In the genomic region with DNA sequence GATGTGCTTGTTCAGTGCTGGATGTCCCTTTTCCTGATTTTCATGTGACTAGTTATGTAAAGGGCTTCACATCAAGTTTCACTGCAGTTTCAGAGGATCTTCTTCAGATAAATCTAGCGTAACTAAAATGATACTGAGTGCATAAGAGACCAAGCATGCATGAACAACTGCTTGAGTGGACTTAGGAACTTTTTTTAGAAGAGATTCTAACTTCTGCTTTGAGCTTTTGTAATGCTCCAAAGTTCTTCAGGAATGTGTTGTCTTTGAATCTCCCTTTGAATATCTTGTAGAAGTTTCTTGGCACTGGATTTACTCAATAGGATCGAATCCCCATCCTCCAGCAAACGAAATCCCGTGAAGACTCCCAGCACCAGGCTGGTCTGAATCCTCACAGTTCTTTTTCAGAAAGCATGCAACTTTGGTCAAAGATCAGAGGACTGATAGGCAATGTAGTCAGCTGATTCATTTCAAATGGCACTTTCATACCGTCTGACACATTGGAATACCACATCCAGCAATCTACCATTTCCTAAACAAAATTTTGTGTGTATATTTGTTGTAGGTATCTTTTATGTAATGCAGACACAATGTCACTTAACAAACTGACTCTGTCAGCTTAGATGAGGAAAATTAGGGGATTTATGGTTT, we compare ENCODE assay signal across 22 cellular contexts.
"Had no signal": no experiment of that assay in that cellular context is flagged by ENCODE, and none has a peak within 500 bp of the region (broad histone marks: within the 10 kb centered on the region; RNA-seq: fewer than 3 reads in every experiment).

No MANE protein-coding gene starts in this region.

- H3K4me1 Mint-ChIP-seq: activated CD4-positive, alpha-beta memory T cell treated with anti-CD3 and anti-CD28 coated beads, Interleukin-2, amount 10 ng/mL, durations not matched to agents 7 days and 5 days; activated CD4-positive, alpha-beta T cell treated with anti-CD3 and anti-CD28 coated beads for 36 hours; activated CD8-positive, alpha-beta memory T cell treated with anti-CD3 and anti-CD28 coated beads, Interleukin-2, amount 10 ng/mL, durations not matched to agents 7 days and 5 days; activated naive CD8-positive, alpha-beta T cell treated with anti-CD3 and anti-CD28 coated beads, Interleukin-2, amount 10 ng/mL, durations not matched to agents 7 days and 5 days; immature natural killer cell; stimulated activated memory B cell treated with anti-CD40 and anti-IgM and Interleukin-4, amounts not matched to agents 10 μg/mL and 1 μg/mL and 100 μg/mL, for 72 hours; T-cell had no signal

- H3K27me3 ChIP-seq: brain microvascular endothelial cell, gastrocnemius medialis, heart right ventricle, neutrophil, pancreas, sigmoid colon had no signal

- ATAC-seq: activated CD4-positive, alpha-beta T cell treated with anti-CD3 and anti-CD28 coated beads for 36 hours; activated CD8-positive, alpha-beta memory T cell treated with anti-CD3 and anti-CD28 coated beads, Interleukin-2, amount 10 ng/mL, durations not matched to agents 7 days and 5 days; esophagus mucosa; gastrocnemius medialis; heart right ventricle; left colon; pancreas; SK-N-SH treated with all-trans-retinoic acid at 6 μM for 48 hours; stimulated activated memory B cell treated with anti-CD40 and anti-IgM and Interleukin-4, amounts not matched to agents 10 μg/mL and 1 μg/mL and 100 μg/mL, for 72 hours; T-cell; WTC11 had no signal

- H3K4me3 ChIP-seq: gastrocnemius medialis, heart right ventricle, pancreas, sigmoid colon, spleen had no signal

- H3K27me3 Mint-ChIP-seq: stimulated activated memory B cell treated with anti-CD40 and anti-IgM and Interleukin-4, amounts not matched to agents 10 μg/mL and 1 μg/mL and 100 μg/mL, for 72 hours had no signal

- H3K9me3 ChIP-seq: gastrocnemius medialis, heart right ventricle, neutrophil, pancreas, sigmoid colon, spleen had no signal

- H3K4me1 ChIP-seq: gastrocnemius medialis, heart right ventricle, sigmoid colon, spleen had no signal

- H3K27ac ChIP-seq: brain microvascular endothelial cell, gastrocnemius medialis, heart right ventricle, neutrophil, pancreas, sigmoid colon, spleen had no signal

- DNase-seq: activated CD4-positive, alpha-beta memory T cell treated with anti-CD3 and anti-CD28 coated beads, Interleukin-2, amount 10 ng/mL, durations not matched to agents 7 days and 5 days; activated CD4-positive, alpha-beta T cell treated with anti-CD3 and anti-CD28 coated beads for 36 hours; activated CD8-positive, alpha-beta memory T cell treated with anti-CD3 and anti-CD28 coated beads, Interleukin-2, amount 10 ng/mL, durations not matched to agents 7 days and 5 days; activated naive CD4-positive, alpha-beta T cell; activated naive CD8-positive, alpha-beta T cell treated with anti-CD3 and anti-CD28 coated beads, Interleukin-2, amount 10 ng/mL, durations not matched to agents 7 days and 5 days; brain microvascular endothelial cell; central memory CD4-positive, alpha-beta T cell; gastrocnemius medialis; heart right ventricle; immature natural killer cell; left colon; naive B cell; pancreas; sigmoid colon; spleen; stimulated activated CD4-positive, alpha-beta T cell treated with anti-CD3 and anti-CD28 coated beads, Interleukin-4, amount 100 ng/mL, for 4 hours; T-cell had no signal

- H3K36me3 ChIP-seq: brain microvascular endothelial cell, gastrocnemius medialis, heart right ventricle, neutrophil, pancreas, sigmoid colon, spleen had no signal

- H3K9me3 Mint-ChIP-seq: activated CD4-positive, alpha-beta memory T cell treated with anti-CD3 and anti-CD28 coated beads, Interleukin-2, amount 10 ng/mL, durations not matched to agents 7 days and 5 days; activated naive CD8-positive, alpha-beta T cell treated with anti-CD3 and anti-CD28 coated beads, Interleukin-2, amount 10 ng/mL, durations not matched to agents 7 days and 5 days; immature natural killer cell; naive B cell; stimulated activated memory B cell treated with anti-CD40 and anti-IgM and Interleukin-4, amounts not matched to agents 10 μg/mL and 1 μg/mL and 100 μg/mL, for 72 hours; T-cell; WTC11 had no signal

- H3K36me3 Mint-ChIP-seq: activated CD8-positive, alpha-beta memory T cell treated with anti-CD3 and anti-CD28 coated beads, Interleukin-2, amount 10 ng/mL, durations not matched to agents 7 days and 5 days; activated naive CD8-positive, alpha-beta T cell treated with anti-CD3 and anti-CD28 coated beads, Interleukin-2, amount 10 ng/mL, durations not matched to agents 7 days and 5 days; immature natural killer cell; naive B cell; stimulated activated memory B cell treated with anti-CD40 and anti-IgM and Interleukin-4, amounts not matched to agents 10 μg/mL and 1 μg/mL and 100 μg/mL, for 72 hours; T-cell; WTC11 had no signal

- H3K27ac Mint-ChIP-seq: activated CD4-positive, alpha-beta memory T cell treated with anti-CD3 and anti-CD28 coated beads, Interleukin-2, amount 10 ng/mL, durations not matched to agents 7 days and 5 days; activated CD4-positive, alpha-beta T cell treated with anti-CD3 and anti-CD28 coated beads for 36 hours; activated CD8-positive, alpha-beta memory T cell treated with anti-CD3 and anti-CD28 coated beads, Interleukin-2, amount 10 ng/mL, durations not matched to agents 7 days and 5 days; activated naive CD8-positive, alpha-beta T cell treated with anti-CD3 and anti-CD28 coated beads, Interleukin-2, amount 10 ng/mL, durations not matched to agents 7 days and 5 days; immature natural killer cell; naive B cell; stimulated activated memory B cell treated with anti-CD40 and anti-IgM and Interleukin-4, amounts not matched to agents 10 μg/mL and 1 μg/mL and 100 μg/mL, for 72 hours; T-cell; WTC11 had no signal

- H3K4me3 Mint-ChIP-seq: activated CD4-positive, alpha-beta memory T cell treated with anti-CD3 and anti-CD28 coated beads, Interleukin-2, amount 10 ng/mL, durations not matched to agents 7 days and 5 days; activated CD4-positive, alpha-beta T cell treated with anti-CD3 and anti-CD28 coated beads for 36 hours; activated CD8-positive, alpha-beta memory T cell treated with anti-CD3 and anti-CD28 coated beads, Interleukin-2, amount 10 ng/mL, durations not matched to agents 7 days and 5 days; activated naive CD8-positive, alpha-beta T cell treated with anti-CD3 and anti-CD28 coated beads, Interleukin-2, amount 10 ng/mL, durations not matched to agents 7 days and 5 days; immature natural killer cell; naive B cell; stimulated activated memory B cell treated with anti-CD40 and anti-IgM and Interleukin-4, amounts not matched to agents 10 μg/mL and 1 μg/mL and 100 μg/mL, for 72 hours; T-cell; WTC11 had no signal
